Comparison of ENCODE assay signal across 19 cellular contexts in the genomic region with DNA sequence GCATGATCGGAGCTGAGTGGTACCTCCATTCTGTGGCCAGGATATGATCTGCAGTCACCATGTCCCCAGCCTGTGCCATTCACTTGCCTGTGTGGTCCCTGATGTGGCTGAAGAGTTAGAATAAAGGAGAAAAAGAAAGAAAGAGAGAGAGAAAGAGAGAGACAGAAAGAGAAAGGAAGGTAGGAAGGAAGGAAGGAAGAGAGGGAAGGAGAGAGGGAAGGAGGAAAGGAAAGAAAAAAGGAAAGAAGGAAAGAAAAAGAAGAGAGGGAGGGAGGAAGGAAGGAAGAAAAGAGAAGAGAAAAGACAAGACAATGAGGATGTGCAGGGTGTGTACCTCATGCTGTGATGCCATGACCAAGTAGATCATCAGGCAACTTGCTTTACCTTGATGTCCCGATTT. TPM values are rescaled to one million over a fixed set of nuclear protein-coding genes. Genes with fewer than 3 reads are reported as not detected.
A peak's percentile ranks its signal among the peaks of the same experiment; 100 is the strongest.
DNase-seq lines count a peak whose midpoint lies in the region; TF ChIP-seq lines count a peak whose summit lies in the region.
"Had no signal": no experiment of that assay in that cellular context is flagged by ENCODE, and none has a peak within 500 bp of the region (broad histone marks: within the 10 kb centered on the region; RNA-seq: fewer than 3 reads in every experiment).

No MANE protein-coding gene starts in this region.

- 97 to 100% methylated on average over 1 to 2 of the region's 2 CpGs for whole genome bisulfite sequencing in transverse colon (ENCODE audit: low coverage in 1 of 2), 2 donors

- H3K4me3 ChIP-seq in HEK293 (ENCODE audit: low read depth, low read length) = no peak overlapping the region
- no peak overlapping the region for H3K4me3 ChIP-seq in osteoblast (ENCODE audit: insufficient read depth, low read length)
- H3K4me3 ChIP-seq in transverse colon = no peak overlapping the region
- H3K4me3 ChIP-seq: Peyer's patch had no signal

- POLR2A ChIA-PET in HEK293 (lab: Yijun Ruan, JAX) = no interaction called here

- H3K4me1 ChIP-seq in HEK293 (ENCODE audit: control insufficient read depth, insufficient read depth, low read length) = no peaks in the 10 kb centered on the region
- H3K4me1 ChIP-seq in osteoblast (ENCODE audit: insufficient read depth, low read length) = peaks cover 24% of the 10 kb centered on the region
- H3K4me1 ChIP-seq in transverse colon = peaks cover 0 to 3% (median 1%) of the 10 kb centered on the region in 4 donors

- H3K9me3 ChIP-seq in HEK293 (ENCODE audit: control insufficient read depth, insufficient read depth, low read depth, low read length) (no peaks in the 10 kb centered on the region), osteoblast (ENCODE audit: low read depth, low read length) (no peaks in the 10 kb centered on the region), transverse colon (no peaks in the 10 kb centered on the region)
- H3K9me3 ChIP-seq: Peyer's patch had no signal

- peaks cover 11% of the 10 kb centered on the region for H3K9me3 Mint-ChIP-seq in activated CD4-positive, alpha-beta T cell treated with anti-CD3 and anti-CD28 coated beads, Interleukin-2, amount 10 ng/mL, durations not matched to agents 24 days and 14 days
- no peaks in the 10 kb centered on the region for H3K9me3 Mint-ChIP-seq in dendritic cell treated with granulocyte-macrophage colony-stimulating factor and Interleukin-4, amounts not matched to agents 40 ng/mL and 50 ng/mL, for 4 days
- H3K9me3 Mint-ChIP-seq: IgD-negative memory B cell had no signal

- H3K4me3 Mint-ChIP-seq in activated CD4-positive, alpha-beta T cell treated with anti-CD3 and anti-CD28 coated beads, Interleukin-2, amount 10 ng/mL, durations not matched to agents 24 days and 14 days = no peak overlapping the region
- no peak overlapping the region for H3K4me3 Mint-ChIP-seq in dendritic cell treated with granulocyte-macrophage colony-stimulating factor and Interleukin-4, amounts not matched to agents 40 ng/mL and 50 ng/mL, for 4 days
- H3K4me3 Mint-ChIP-seq: IgD-negative memory B cell had no signal

- peaks cover 9% of the 10 kb centered on the region for H3K27me3 Mint-ChIP-seq in activated CD4-positive, alpha-beta T cell treated with anti-CD3 and anti-CD28 coated beads, Interleukin-2, amount 10 ng/mL, durations not matched to agents 24 days and 14 days
- H3K27me3 Mint-ChIP-seq in dendritic cell treated with granulocyte-macrophage colony-stimulating factor and Interleukin-4, amounts not matched to agents 40 ng/mL and 50 ng/mL, for 4 days = peaks cover 22% of the 10 kb centered on the region
- H3K27me3 Mint-ChIP-seq: IgD-negative memory B cell had no signal

- H3K79me2 ChIP-seq in osteoblast (ENCODE audit: insufficient read depth, low read length) = no peaks in the 10 kb centered on the region

- peaks cover 26% of the 10 kb centered on the region for H3K36me3 Mint-ChIP-seq in activated CD4-positive, alpha-beta T cell treated with anti-CD3 and anti-CD28 coated beads, Interleukin-2, amount 10 ng/mL, durations not matched to agents 24 days and 14 days (ENCODE audit: low read depth)
- H3K36me3 Mint-ChIP-seq in dendritic cell treated with granulocyte-macrophage colony-stimulating factor and Interleukin-4, amounts not matched to agents 40 ng/mL and 50 ng/mL, for 4 days (ENCODE audit: low read depth) = peaks cover 19% of the 10 kb centered on the region

- TF ChIP-seq POLR2A in transverse colon (IDR thresholded peaks at IDR 0.05) = no peak

- in situ Hi-C loops in transverse colon (cut with MboI; ENCODE audit: low pct_ligation_motif_present in 1 of 4, low pct_unique_long_range_greater_than_20kb in 1 of 4, low sequenced_read_pairs in 3 of 4) = no loop called here

- no peak overlapping the region for H2AFZ ChIP-seq in osteoblast (ENCODE audit: low read length)

- intact Hi-C loops in activated CD4-positive, alpha-beta T cell treated with anti-CD3 and anti-CD28 coated beads, Interleukin-2, amount 10 ng/mL, durations not matched to agents 24 days and 14 days (cut with micrococcal nuclease) = loop anchor here (5.0 to 10.0 kb wide), 3 partner anchors 33 to 1136 kb away; a partner anchor contains a TSS
- intact Hi-C loops in dendritic cell treated with granulocyte-macrophage colony-stimulating factor and Interleukin-4, amounts not matched to agents 40 ng/mL and 50 ng/mL, for 4 days (cut with micrococcal nuclease) = no loop called here
- intact Hi-C loops in transverse colon (cut with DNase I; ENCODE audit: low total_unique reads) = no loop called here

- no peak overlapping the region for H3K27ac ChIP-seq in HEK293 (ENCODE audit: extremely low read depth, low read depth, low read length)
- no peak overlapping the region for H3K27ac ChIP-seq in osteoblast (ENCODE audit: low read depth, low read length)
- H3K27ac ChIP-seq in transverse colon = no peak overlapping the region

- CTCF ChIA-PET in HEK293 (lab: Yijun Ruan, JAX) = interaction anchor here (0.9 to 2.0 kb wide), 2 partner anchors 203 to 303 kb away, joined by 3 to 6 read pairs; no protein-coding TSS in a partner anchor

- H3K27me3 ChIP-seq in osteoblast (ENCODE audit: insufficient read depth, low read length) (no peaks in the 10 kb centered on the region), transverse colon (no peaks in the 10 kb centered on the region)
- H3K27me3 ChIP-seq: Peyer's patch had no signal

- TF ChIP-seq CTCF in HEK293 (tag by site-specific recombination; IDR thresholded peaks at IDR 0.05) (no peak), osteoblast (IDR thresholded peaks at IDR 0.05; ENCODE audit: extremely low read depth, low read depth, low read length) (no peak), transverse colon (IDR thresholded peaks at IDR 0.05) (no peak)

- no peak for TF ChIP-seq EP300 in transverse colon (IDR thresholded peaks at IDR 0.05; ENCODE audit: low read depth)

- H4K20me1 ChIP-seq in osteoblast (ENCODE audit: insufficient read depth, low read length) = no peaks in the 10 kb centered on the region

- H3K36me3 ChIP-seq in HEK293 (ENCODE audit: control insufficient read depth in 2 of 2, insufficient read depth in 1 of 2, low read length in 2 of 2) (no peaks in the 10 kb centered on the region; a peak in 1 of 3 replicates), osteoblast (ENCODE audit: insufficient read depth, low read length) (no peaks in the 10 kb centered on the region), transverse colon (no peaks in the 10 kb centered on the region)
- H3K36me3 ChIP-seq: Peyer's patch had no signal

- H3K4me2 ChIP-seq in osteoblast (ENCODE audit: insufficient read depth, low read length) = no peak overlapping the region

- H3K27ac Mint-ChIP-seq in activated CD4-positive, alpha-beta T cell treated with anti-CD3 and anti-CD28 coated beads, Interleukin-2, amount 10 ng/mL, durations not matched to agents 24 days and 14 days = peak overlapping the region; percentile 68
- peak overlapping the region; percentile 5 for H3K27ac Mint-ChIP-seq in dendritic cell treated with granulocyte-macrophage colony-stimulating factor and Interleukin-4, amounts not matched to agents 40 ng/mL and 50 ng/mL, for 4 days
- H3K27ac Mint-ChIP-seq: IgD-negative memory B cell had no signal

- no peak for DNase-seq in activated CD4-positive, alpha-beta T cell treated with anti-CD3 and anti-CD28 coated beads, Interleukin-2, amount 10 ng/mL, durations not matched to agents 24 days and 14 days
- no peak for DNase-seq in activated CD4-positive, alpha-beta T cell treated with anti-CD3 and anti-CD28 coated beads, Interleukin-2, amount 50 U/mL, for 4 hours
- DNase-seq in osteoblast (ENCODE audit: insufficient read length, low spot score, missing footprints) = peak; percentile 21
- no peak for DNase-seq in NOMO-1 treated with dmso at 0.1 percent for 144 hours (lab: John Stamatoyannopoulos, UW; ENCODE audit: unreplicated experiment)
- DNase-seq in transverse colon = no peak
- DNase-seq in activated CD4-positive, CD25-positive, alpha-beta regulatory T cell treated with anti-CD3 and anti-CD28 coated beads, Interleukin-2, amount 50 U/mL, for 72 hours = no peak
- DNase-seq: HCEC 1CT, NCI-H1092, NCI-H1417 treated with DMSO at 0.1 percent for 48 hours, NCI-H2081 treated with DMSO at 0.1 percent for 48 hours, NCI-H2171, NCI-H226, NCI-H69, OCI-M1, Peyer's patch, SHP77 treated with DMSO at 0.1 percent for 48 hours had no signal

- H3K4me1 Mint-ChIP-seq in activated CD4-positive, alpha-beta T cell treated with anti-CD3 and anti-CD28 coated beads, Interleukin-2, amount 10 ng/mL, durations not matched to agents 24 days and 14 days = peaks cover 65% of the 10 kb centered on the region
- H3K4me1 Mint-ChIP-seq in dendritic cell treated with granulocyte-macrophage colony-stimulating factor and Interleukin-4, amounts not matched to agents 40 ng/mL and 50 ng/mL, for 4 days (ENCODE audit: low read depth) = peaks cover 46% of the 10 kb centered on the region

TF ChIP-seq in HEK293, 187 proteins besides CTCF, POLR2A, EP300 and RAD21 (continues in another document):
- TF ChIP-seq, protein P1, sequence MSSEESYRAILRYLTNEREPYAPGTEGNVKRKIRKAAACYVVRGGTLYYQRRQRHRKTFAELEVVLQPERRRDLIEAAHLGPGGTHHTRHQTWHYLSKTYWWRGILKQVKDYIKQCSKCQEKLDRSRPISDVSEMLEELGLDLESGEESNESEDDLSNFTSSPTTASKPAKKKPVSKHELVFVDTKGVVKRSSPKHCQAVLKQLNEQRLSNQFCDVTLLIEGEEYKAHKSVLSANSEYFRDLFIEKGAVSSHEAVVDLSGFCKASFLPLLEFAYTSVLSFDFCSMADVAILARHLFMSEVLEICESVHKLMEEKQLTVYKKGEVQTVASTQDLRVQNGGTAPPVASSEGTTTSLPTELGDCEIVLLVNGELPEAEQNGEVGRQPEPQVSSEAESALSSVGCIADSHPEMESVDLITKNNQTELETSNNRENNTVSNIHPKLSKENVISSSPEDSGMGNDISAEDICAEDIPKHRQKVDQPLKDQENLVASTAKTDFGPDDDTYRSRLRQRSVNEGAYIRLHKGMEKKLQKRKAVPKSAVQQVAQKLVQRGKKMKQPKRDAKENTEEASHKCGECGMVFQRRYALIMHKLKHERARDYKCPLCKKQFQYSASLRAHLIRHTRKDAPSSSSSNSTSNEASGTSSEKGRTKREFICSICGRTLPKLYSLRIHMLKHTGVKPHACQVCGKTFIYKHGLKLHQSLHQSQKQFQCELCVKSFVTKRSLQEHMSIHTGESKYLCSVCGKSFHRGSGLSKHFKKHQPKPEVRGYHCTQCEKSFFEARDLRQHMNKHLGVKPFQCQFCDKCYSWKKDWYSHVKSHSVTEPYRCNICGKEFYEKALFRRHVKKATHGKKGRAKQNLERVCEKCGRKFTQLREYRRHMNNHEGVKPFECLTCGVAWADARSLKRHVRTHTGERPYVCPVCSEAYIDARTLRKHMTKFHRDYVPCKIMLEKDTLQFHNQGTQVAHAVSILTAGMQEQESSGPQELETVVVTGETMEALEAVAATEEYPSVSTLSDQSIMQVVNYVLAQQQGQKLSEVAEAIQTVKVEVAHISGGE (tag by site-specific recombination; conservative IDR thresholded peaks at IDR 0.05; ENCODE audit: low read depth) = no peak
- no peak for TF ChIP-seq ZBTB7A (tag by site-specific recombination; IDR thresholded peaks at IDR 0.05; ENCODE audit: low read depth)
- peak; percentile 94 for TF ChIP-seq ZNF366 (tag by site-specific recombination; conservative IDR thresholded peaks at IDR 0.05)

RNA-seq across cellular contexts. Expression of a gene that starts 22.1 kb away (rescaled TPM):
- total RNA-seq in activated CD4-positive, alpha-beta T cell treated with anti-CD3 and anti-CD28 coated beads, Interleukin-2, amount 10 ng/mL, durations not matched to agents 24 days and 14 days = 2.7 and 3.3 TPM in 2 replicates
- total RNA-seq in osteoblast = 1.4 and 2.7 TPM in 2 replicates
- 1 to 10 TPM; 2.0 to 7.5 (median 3.0) TPM for total RNA-seq in transverse colon
